ENCODE assay signal across 8 cellular contexts in the genomic region with DNA sequence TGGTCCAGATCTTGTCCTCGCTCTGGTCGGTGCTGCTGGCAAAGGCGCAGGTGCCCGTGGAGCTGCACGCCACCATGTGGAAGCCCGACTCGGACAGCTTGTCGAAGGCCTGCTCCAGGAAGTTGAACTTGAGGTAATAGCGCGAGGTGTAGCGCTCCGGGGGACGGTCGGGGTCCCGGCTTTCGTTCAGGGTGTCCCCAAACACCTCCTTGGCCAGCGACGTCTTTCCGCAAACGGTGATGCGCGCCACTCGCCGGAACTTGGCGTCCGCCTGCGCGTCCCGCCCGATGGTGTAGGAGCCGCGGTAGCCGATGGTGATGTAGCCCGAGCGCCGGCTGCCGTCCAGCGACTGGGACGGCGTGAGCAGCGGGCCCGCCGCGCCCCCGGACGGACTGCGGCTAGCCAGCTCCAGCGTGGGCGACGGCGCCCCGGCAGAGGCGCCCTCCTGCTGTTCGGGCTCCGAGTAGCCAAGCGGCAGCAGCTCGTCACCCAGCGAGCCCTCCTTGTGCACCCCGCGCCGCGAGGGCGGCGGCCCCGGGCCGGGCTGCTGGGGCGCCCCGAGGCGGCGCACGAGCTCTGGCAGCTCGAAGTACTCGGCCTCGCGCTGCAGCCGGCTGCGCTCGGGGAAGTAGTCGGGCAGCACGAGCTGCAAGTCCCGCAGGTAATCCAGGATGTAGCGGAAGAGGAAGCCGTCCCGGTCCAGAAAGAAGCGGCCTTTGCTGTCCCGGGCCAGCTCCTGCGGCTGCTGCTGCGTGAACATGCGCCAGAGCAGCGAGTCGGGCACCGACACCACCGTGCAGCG. TPM values are rescaled to one million over a fixed set of nuclear protein-coding genes. Genes with fewer than 3 reads are reported as not detected.
A peak's percentile ranks its signal among the peaks of the same experiment; 100 is the strongest.
DNase-seq lines count a peak whose midpoint lies in the region; ATAC-seq and TF ChIP-seq lines count a peak whose summit lies in the region.

No MANE protein-coding gene starts in this region.

- no peak for TF ChIP-seq CTCF in endothelial cell (IDR thresholded peaks at IDR 0.05; ENCODE audit: unreplicated experiment)

- DNase-seq in AG08395 (ENCODE audit: low spot score) (peak; percentile 52), NCI-H748 (lab: John Stamatoyannopoulos, UW; ENCODE audit: unreplicated experiment) (peak; percentile 85), endothelial cell (ENCODE audit: low spot score) (peak; percentile 56), mucosa of gallbladder (ENCODE audit: low spot score) (peak; percentile 78)
- peak; percentile 2 for DNase-seq in activated CD8-positive, alpha-beta memory T cell treated with anti-CD3 and anti-CD28 coated beads, Interleukin-2, amount 50 U/mL, for 24 hours (ENCODE audit: extremely low read depth)
- DNase-seq in stimulated activated CD8-positive, alpha-beta memory T cell treated with anti-CD3 and anti-CD28 coated beads, Interleukin-7, amount 100 ng/mL, for 4 hours (ENCODE audit: low read depth in 2 of 2), result peak; percentile 11 to 27

- peak overlapping the region; percentile 84 for H3K4me3 Mint-ChIP-seq in endothelial cell (ENCODE audit: unreplicated experiment)

- no peaks in the 10 kb centered on the region for H3K9me3 Mint-ChIP-seq in endothelial cell (ENCODE audit: unreplicated experiment)

- H3K27me3 Mint-ChIP-seq in endothelial cell (ENCODE audit: unreplicated experiment), result peaks cover 20% of the 10 kb centered on the region

- H3K36me3 Mint-ChIP-seq in endothelial cell (ENCODE audit: low read depth, unreplicated experiment), result peaks cover 3% of the 10 kb centered on the region

- peaks cover 15% of the 10 kb centered on the region for H3K4me1 Mint-ChIP-seq in endothelial cell (ENCODE audit: unreplicated experiment)

- H3K27ac Mint-ChIP-seq in endothelial cell (ENCODE audit: unreplicated experiment), result no peak overlapping the region

- ATAC-seq in GM18861 (IDR thresholded peaks at IDR 0.05; ENCODE audit: unreplicated experiment) (peak; percentile 35), HG03066 (IDR thresholded peaks at IDR 0.05; ENCODE audit: low read depth, unreplicated experiment) (peak; percentile 37)

RNA-seq across cellular contexts. Expression of a gene that starts 0.8 kb away (rescaled TPM):
- total RNA-seq in endothelial cell (ENCODE audit: unreplicated experiment) (9.6 TPM), mucosa of gallbladder (77.3 TPM)

Comparison
In these comparisons a context has a peak if more than half of its experiments do, and no peak if none do; other contexts are left out.
1. Peak in every context shown above with its lines: DNase-seq and ATAC-seq.
2. DNase-seq: peak in every context shown above with its lines; median percentile 85 in NCI-H748; 78 in mucosa of gallbladder; 56 in endothelial cell; 52 in AG08395; 19 in stimulated activated CD8-positive, alpha-beta memory T cell treated with anti-CD3 and anti-CD28 coated beads, Interleukin-7, amount 100 ng/mL, for 4 hours; 2 in activated CD8-positive, alpha-beta memory T cell treated with anti-CD3 and anti-CD28 coated beads, Interleukin-2, amount 50 U/mL, for 24 hours.